8 cellular contexts compared by ENCODE assay signal in genomic region chr20:62387219-62387913, GRCh38. TPM values are rescaled to one million over a fixed set of nuclear protein-coding genes. Genes with fewer than 3 reads are reported as not detected.
DNase-seq lines count a peak whose midpoint lies in the region; ATAC-seq, FAIRE-seq and TF ChIP-seq lines count a peak whose summit lies in the region.

No MANE protein-coding gene starts in this region.

- peaks cover 51% of the 10 kb centered on the region for H3K4me1 Mint-ChIP-seq in CD4-positive, alpha-beta T cell (ENCODE audit: low read depth)

- CTCF ChIA-PET in CD4-positive, alpha-beta T cell (lab: Charles Lee): interaction anchor here (1.0 kb wide), 1 partner anchor 85 kb away, joined by 3 read pairs; the partner anchor contains the start of gene ADRM1

- peak; percentile 22 for ATAC-seq in CD4-positive, alpha-beta T cell (ENCODE audit: poor library complexity)

- peak overlapping the region; percentile 91 for H3K27ac Mint-ChIP-seq in CD4-positive, alpha-beta T cell

- no peaks in the 10 kb centered on the region for H3K27me3 Mint-ChIP-seq in CD4-positive, alpha-beta T cell

- peak overlapping the region; percentile 96 for H3K4me2 ChIP-seq in Karpas-422 (ENCODE audit: low read depth, low read length, poor library complexity, severe bottlenecking)

- peak overlapping the region; percentile 93 for H3K4me3 ChIP-seq in Karpas-422 (ENCODE audit: low read length)
- peak overlapping the region; percentile 71 to 100 (median 96) for H3K4me3 ChIP-seq in dorsolateral prefrontal cortex
- peak overlapping the region; percentile 91 for H3K4me3 ChIP-seq in neuron (ENCODE audit: low read length)

- intact Hi-C loops in CD4-positive, alpha-beta T cell (cut with DNase I, micrococcal nuclease): loop anchor here (1.0 to 10.0 kb wide), 6 partner anchors 18 to 827 kb away; partner anchors contain the start of genes LSM14B (in 1 of the 2), MRGBP (in 1 of the 2), PSMA7 (in 1 of the 2) and SS18L1 (in 1 of the 2)
- intact Hi-C loops in dorsolateral prefrontal cortex (cut with DNase I): loop anchor here (2.0 to 5.0 kb wide), 3 partner anchors 85 to 205 kb away; partner anchors contain the start of genes MTG2 (in 2 of the 2) and ADRM1 (in 1 of the 2)

- H3K9ac ChIP-seq in Karpas-422 (ENCODE audit: low read length): peak overlapping the region; percentile 99

- no peak for DNase-seq in CD4-positive, alpha-beta T cell
- DNase-seq in Karpas-422: peak; percentile 66
- no peak for DNase-seq in dorsolateral prefrontal cortex
- no peak for DNase-seq in GOT3 (lab: John Stamatoyannopoulos, UW)
- DNase-seq in middle frontal gyrus (ENCODE audit: extremely low spot score, low spot score): no peak
- DNase-seq in RKO (ENCODE audit: low spot score): no peak
- no peak for DNase-seq in frontal cortex (ENCODE audit: low spot score in 2 of 2)

- peaks cover 21% of the 10 kb centered on the region for H3K4me1 ChIP-seq in Karpas-422 (ENCODE audit: low read length)
- peaks cover 18% of the 10 kb centered on the region for H3K4me1 ChIP-seq in neuron (ENCODE audit: insufficient read depth, low read length)

- peak overlapping the region; percentile 84 for H3K27ac ChIP-seq in CD4-positive, alpha-beta T cell (ENCODE audit: low read depth, low read length)
- H3K27ac ChIP-seq in Karpas-422 (ENCODE audit: low read length): peak overlapping the region; percentile 73
- H3K27ac ChIP-seq in dorsolateral prefrontal cortex: peak overlapping the region in 49 of 59 donors; percentile 11 to 97 (median 89)

- peaks cover 57% of the 10 kb centered on the region for H3K36me3 Mint-ChIP-seq in CD4-positive, alpha-beta T cell (ENCODE audit: low read depth)

- H3K36me3 ChIP-seq in Karpas-422 (ENCODE audit: insufficient read depth, low read length) (peaks cover 25% of the 10 kb centered on the region), neuron (ENCODE audit: insufficient read depth, low read length) (peaks cover 36% of the 10 kb centered on the region)

- H3K79me2 ChIP-seq in Karpas-422 (ENCODE audit: low read length): peaks cover 51% of the 10 kb centered on the region

- POLR2A ChIA-PET in CD4-positive, alpha-beta T cell (lab: Charles Lee): interaction anchor here (0.7 to 1.6 kb wide), 5 partner anchors 8 to 550 kb away, joined by 3 to 5 read pairs (median 3); partner anchors contain the start of gene GID8

- H3K9me2 ChIP-seq in Karpas-422 (replicated peaks; ENCODE audit: insufficient read depth, low read length): no peaks in the 10 kb centered on the region

- H3K27me3 ChIP-seq in CD4-positive, alpha-beta T cell (ENCODE audit: control insufficient read depth, insufficient read depth, low read length): no peaks in the 10 kb centered on the region
- H3K27me3 ChIP-seq in Karpas-422 (ENCODE audit: low read length): no peaks in the 10 kb centered on the region
- no peaks in the 10 kb centered on the region for H3K27me3 ChIP-seq in dorsolateral prefrontal cortex
- no peaks in the 10 kb centered on the region for H3K27me3 ChIP-seq in neuron (ENCODE audit: insufficient read depth, low read length)

- H3K9me3 Mint-ChIP-seq in CD4-positive, alpha-beta T cell: no peaks in the 10 kb centered on the region

- FAIRE-seq in frontal cortex (lab: Jason Lieb, UNC): no peak

- H2AFZ ChIP-seq in Karpas-422 (ENCODE audit: low read length) (no peak overlapping the region), neuron (ENCODE audit: low read depth, low read length) (no peak overlapping the region)

- peak overlapping the region; percentile 95 for H3K4me3 Mint-ChIP-seq in CD4-positive, alpha-beta T cell

- H3K9me3 ChIP-seq in CD4-positive, alpha-beta T cell (ENCODE audit: control insufficient read depth, low read length): no peaks in the 10 kb centered on the region
- no peaks in the 10 kb centered on the region for H3K9me3 ChIP-seq in Karpas-422 (ENCODE audit: low read length)
- no peaks in the 10 kb centered on the region for H3K9me3 ChIP-seq in neuron (ENCODE audit: low read length)

- TF ChIP-seq CTCF in CD4-positive, alpha-beta T cell (IDR thresholded peaks at IDR 0.05): no peak
- peak in 4 of 56 donors; percentile 1 to 16 (median 10) for TF ChIP-seq CTCF in dorsolateral prefrontal cortex (IDR thresholded peaks at IDR 0.05 in 54 of 56, conservative IDR thresholded peaks at IDR 0.05 in 2 of 56; ENCODE audit: low read depth in 1 of 56, partially characterized antibody in 56 of 56)

- H4K20me1 ChIP-seq in Karpas-422 (ENCODE audit: insufficient read depth, low read depth, low read length): peaks cover 21% of the 10 kb centered on the region

RNA-seq across cellular contexts. Expression of gene RPS21, which starts 0.5 kb away (rescaled TPM):
- 1,000 to 10,000 TPM; 3,015 to 3,210 TPM for total RNA-seq in CD4-positive, alpha-beta T cell
- 1,523 and 2,619 TPM in 2 replicates for total RNA-seq in Karpas-422 (2014; rRNA removed; shearing (Covaris generic); ENCODE audit: low replicate concordance)
- total RNA-seq in dorsolateral prefrontal cortex (100 to 1,000 TPM; 411 to 983 (median 581) TPM), frontal cortex (821 TPM)

RNA-seq across cellular contexts. Expression of gene CABLES2, which starts 19.7 kb away (rescaled TPM):
- total RNA-seq in CD4-positive, alpha-beta T cell: 1 to 10 TPM; 4.4 TPM
- total RNA-seq in Karpas-422 (2014; rRNA removed; shearing (Covaris generic); ENCODE audit: low replicate concordance): 7.2 and 7.6 TPM in 2 replicates
- total RNA-seq in dorsolateral prefrontal cortex: 10 to 100 TPM in 99 of 120 experiments, 1 to 10 TPM in 21; 7.0 to 18.7 (median 11.9) TPM
- total RNA-seq in frontal cortex: 2.9 TPM

RNA-seq across cellular contexts. Expression of gene LAMA5, which starts 20.3 kb away (rescaled TPM):
- total RNA-seq in CD4-positive, alpha-beta T cell: under 1 TPM; 0.16 to 0.78 TPM
- total RNA-seq in Karpas-422 (2014; rRNA removed; shearing (Covaris generic); ENCODE audit: low replicate concordance): 3.2 and 17.5 TPM in 2 replicates
- total RNA-seq in dorsolateral prefrontal cortex (100 to 1,000 TPM in 30 of 120 experiments, 10 to 100 TPM in 90; 31.1 to 179 (median 80.7) TPM), frontal cortex (11.4 TPM)

RNA-seq across cellular contexts. Expression of gene RBBP8NL, which starts 40.0 kb away (rescaled TPM):
- not detected for total RNA-seq in CD4-positive, alpha-beta T cell
- not detected in 2 replicates for total RNA-seq in Karpas-422 (2014; rRNA removed; shearing (Covaris generic); ENCODE audit: low replicate concordance)
- total RNA-seq in dorsolateral prefrontal cortex (1 to 10 TPM in 4 of 120 experiments, under 1 TPM in 56, not detected in 60; 0.14 to 1.7 (median 0.29) TPM), frontal cortex (not detected)
